ENCODE assay signal across 22 cellular contexts in genomic region chr4:17265139-17265538, GRCh38.
"Had no signal": no experiment of that assay in that cellular context is flagged by ENCODE, and none has a peak within 500 bp of the region (broad histone marks: within the 10 kb centered on the region; RNA-seq: fewer than 3 reads in every experiment).

No MANE protein-coding gene starts in this region.

- H3K4me1 ChIP-seq: left lung, lower lobe of right lung, parathyroid adenoma, right atrium auricular region, right lobe of liver, tibial nerve, vagina had no signal

- H2AFZ ChIP-seq: parathyroid adenoma had no signal

- H3K36me3 ChIP-seq: left lung, lower lobe of right lung, right atrium auricular region, right lobe of liver, tibial nerve, vagina had no signal

- DNase-seq: immature natural killer cell; kidney; left colon; left lung; lower lobe of right lung; mammary epithelial cell; mesenchymal stem cell; naive thymus-derived CD8-positive, alpha-beta T cell; right lobe of liver; stimulated activated CD4-positive, alpha-beta T cell treated with anti-CD3 and anti-CD28 coated beads, Interleukin-1b, Interleukin-23, amount 100 ng/mL, for 48 hours; stimulated activated CD4-positive, alpha-beta T cell treated with anti-CD3 and anti-CD28 coated beads, Interleukin-2, amount 100 ng/mL, for 48 hours; stimulated activated CD4-positive, alpha-beta T cell treated with anti-CD3 and anti-CD28 coated beads, Interleukin-4, amount 100 ng/mL, for 4 hours; stimulated activated CD8-positive, alpha-beta memory T cell treated with anti-CD3 and anti-CD28 coated beads, Interleukin-4, amount 100 ng/mL, for 48 hours; stimulated activated naive CD4-positive, alpha-beta T cell treated with Interleukin-2 at 50 U/mL for 16 hours; stimulated activated naive CD8-positive, alpha-beta T cell treated with anti-CD3 and anti-CD28 coated beads, Interleukin-15, amount 100 ng/mL, for 72 hours; substantia nigra had no signal

- H3K9ac ChIP-seq: parathyroid adenoma had no signal

- ATAC-seq: left colon; left lung; lower lobe of right lung; naive thymus-derived CD8-positive, alpha-beta T cell; right lobe of liver; stimulated activated memory B cell treated with anti-CD40 and anti-IgM and Interleukin-4, amounts not matched to agents 10 μg/mL and 1 μg/mL and 100 μg/mL, for 72 hours; stimulated activated naive CD8-positive, alpha-beta T cell treated with anti-CD3 and anti-CD28 coated beads, Interleukin-15, amount 100 ng/mL, for 72 hours had no signal

- H3K27ac ChIP-seq: left lung, lower lobe of right lung, parathyroid adenoma, right atrium auricular region, right lobe of liver, tibial nerve, vagina had no signal

- H3K27me3 ChIP-seq: left lung, right atrium auricular region, right lobe of liver, tibial nerve, vagina had no signal

- H3K4me3 ChIP-seq: left lung, lower lobe of right lung, right atrium auricular region, right lobe of liver, smooth muscle cell, tibial nerve, vagina had no signal

- H3K4me2 ChIP-seq: smooth muscle cell had no signal

- H3K79me2 ChIP-seq: parathyroid adenoma had no signal

- H3K9me3 ChIP-seq: left lung, lower lobe of right lung, right atrium auricular region, right lobe of liver, tibial nerve, vagina had no signal
